In the genomic region with DNA sequence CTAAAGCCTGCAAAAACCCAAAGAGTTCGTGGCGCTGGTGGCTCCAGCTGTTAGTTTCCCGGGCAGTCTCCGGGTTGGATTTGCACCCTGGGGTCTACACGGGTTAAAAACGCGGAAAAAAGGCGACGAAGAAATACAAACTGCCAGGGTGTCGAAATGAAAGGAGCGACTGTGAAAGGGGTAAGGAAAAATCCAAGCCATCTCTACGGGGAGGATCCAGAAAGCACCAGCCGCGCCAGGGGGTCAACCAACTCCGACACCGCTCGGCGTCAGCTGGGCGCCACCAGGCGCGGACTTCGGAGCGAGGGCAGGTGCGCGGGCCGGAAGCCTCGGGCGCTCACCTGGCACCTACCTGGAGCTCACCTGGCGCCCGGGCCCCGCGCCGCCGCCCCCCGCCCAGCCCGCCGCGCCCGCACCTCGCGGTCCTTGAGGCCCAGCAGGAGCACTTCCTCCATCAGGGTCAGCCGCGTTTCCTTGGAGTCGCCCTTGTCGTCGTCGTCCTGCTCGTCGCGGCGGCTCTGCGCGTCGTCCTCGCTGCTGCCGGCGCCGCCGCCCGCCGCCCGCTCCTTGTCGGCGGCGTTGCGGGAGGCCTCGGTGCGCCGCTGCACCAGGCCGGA, we compare ENCODE assay signal across 1 cellular context.
TF ChIP-seq lines count a peak whose summit lies in the region.

No MANE protein-coding gene starts in this region.

TF ChIP-seq in K562, 482 proteins besides CTCF, POLR2A, EP300 and RAD21 (continued from another document):
- TF ChIP-seq CTCFL (IDR thresholded peaks at IDR 0.05; ENCODE audit: borderline replicate concordance, insufficient read depth, low read depth, low read length, poor library complexity, severe bottlenecking) (peak; percentile 6), HDAC3 (IDR thresholded peaks at IDR 0.05; ENCODE audit: borderline replicate concordance, partially characterized antibody) (no peak), SRSF3 (IDR thresholded peaks at IDR 0.05; ENCODE audit: insufficient read depth, low read length) (no peak), MAZ (CRISPR knock-in tag; conservative IDR thresholded peaks at IDR 0.05 in 1 of 2, IDR thresholded peaks at IDR 0.05 in 1 of 2) (peak in 1 of 2 experiments; percentile 44; a peak in 2 of 4 replicates), AFF1 (IDR thresholded peaks at IDR 0.05; ENCODE audit: low read depth in 1 of 2, partially characterized antibody in 2 of 2) (no peak), MTA1 (IDR thresholded peaks at IDR 0.05; ENCODE audit: borderline replicate concordance) (no peak), MTA3 (IDR thresholded peaks at IDR 0.05; ENCODE audit: borderline replicate concordance) (no peak), ZNF280B (CRISPR knock-in tag; IDR thresholded peaks at IDR 0.05) (no peak), MAX (CRISPR knock-in tag; IDR thresholded peaks at IDR 0.05) (no peak), ZBTB12 (CRISPR knock-in tag; IDR thresholded peaks at IDR 0.05) (no peak), CBX1 (IDR thresholded peaks at IDR 0.05; ENCODE audit: low read depth) (no peak), SMAD1 (IDR thresholded peaks at IDR 0.05; ENCODE audit: low read depth, low read length, partially characterized antibody) (no peak), STAG1 (CRISPR knock-in tag; IDR thresholded peaks at IDR 0.05; ENCODE audit: borderline replicate concordance) (0 out of 2 replicates have a peak, but pooled peaks have one; percentile 5), GATAD2B (IDR thresholded peaks at IDR 0.05; ENCODE audit: borderline replicate concordance) (peak; percentile 63; the same call in 1 of the 2 replicates), ZFP36 (IDR thresholded peaks at IDR 0.05; ENCODE audit: low read depth, low read length, partially characterized antibody) (no peak), CTBP1 (IDR thresholded peaks at IDR 0.05; ENCODE audit: borderline replicate concordance) (no peak), RBBP5 (IDR thresholded peaks at IDR 0.05; ENCODE audit: borderline replicate concordance, insufficient read depth, low read length, poor library complexity, severe bottlenecking) (peak; percentile 76), NR1H2 (CRISPR knock-in tag; IDR thresholded peaks at IDR 0.05) (no peak), KDM4B (IDR thresholded peaks at IDR 0.05; ENCODE audit: borderline replicate concordance in 2 of 2, low read depth in 1 of 2) (no peak), CREM (IDR thresholded peaks at IDR 0.05; ENCODE audit: low read depth) (peak; percentile 88), ZNF274 (IDR thresholded peaks at IDR 0.05; ENCODE audit: borderline replicate concordance, low read depth, low read length) (no peak), POLR2AphosphoS5 (IDR thresholded peaks at IDR 0.05; ENCODE audit: control insufficient read depth, insufficient read depth, low read depth, low read length) (no peak), PRDM10 (IDR thresholded peaks at IDR 0.05; ENCODE audit: partially characterized antibody) (peak; percentile 40), MED1 (CRISPR knock-in tag; IDR thresholded peaks at IDR 0.05; ENCODE audit: borderline replicate concordance) (0 out of 2 replicates have a peak, but pooled peaks have one; percentile 61), NR2C2 (CRISPR knock-in tag; IDR thresholded peaks at IDR 0.05) (0 out of 2 replicates have a peak, but pooled peaks have one; percentile 17), NR2C2 (tag; IDR thresholded peaks at IDR 0.05) (no peak), HNRNPL (IDR thresholded peaks at IDR 0.05; ENCODE audit: low read depth, low read length) (no peak), ZNF398 (CRISPR knock-in tag; IDR thresholded peaks at IDR 0.05) (no peak), ZNF121 (CRISPR knock-in tag; conservative IDR thresholded peaks at IDR 0.05) (no peak), BRCA1 (IDR thresholded peaks at IDR 0.05) (no peak), BRCA1 (CRISPR knock-in tag; IDR thresholded peaks at IDR 0.05) (peak; percentile 42; the same call in 1 of the 2 replicates), ZNF785 (CRISPR knock-in tag; IDR thresholded peaks at IDR 0.05) (no peak)
- TF ChIP-seq, protein P1, sequence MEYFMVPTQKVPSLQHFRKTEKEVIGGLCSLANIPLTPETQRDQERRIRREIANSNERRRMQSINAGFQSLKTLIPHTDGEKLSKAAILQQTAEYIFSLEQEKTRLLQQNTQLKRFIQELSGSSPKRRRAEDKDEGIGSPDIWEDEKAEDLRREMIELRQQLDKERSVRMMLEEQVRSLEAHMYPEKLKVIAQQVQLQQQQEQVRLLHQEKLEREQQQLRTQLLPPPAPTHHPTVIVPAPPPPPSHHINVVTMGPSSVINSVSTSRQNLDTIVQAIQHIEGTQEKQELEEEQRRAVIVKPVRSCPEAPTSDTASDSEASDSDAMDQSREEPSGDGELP (CRISPR knock-in tag; IDR thresholded peaks at IDR 0.05; ENCODE audit: borderline replicate concordance), result peak; percentile 78
- TF ChIP-seq, protein P2, sequence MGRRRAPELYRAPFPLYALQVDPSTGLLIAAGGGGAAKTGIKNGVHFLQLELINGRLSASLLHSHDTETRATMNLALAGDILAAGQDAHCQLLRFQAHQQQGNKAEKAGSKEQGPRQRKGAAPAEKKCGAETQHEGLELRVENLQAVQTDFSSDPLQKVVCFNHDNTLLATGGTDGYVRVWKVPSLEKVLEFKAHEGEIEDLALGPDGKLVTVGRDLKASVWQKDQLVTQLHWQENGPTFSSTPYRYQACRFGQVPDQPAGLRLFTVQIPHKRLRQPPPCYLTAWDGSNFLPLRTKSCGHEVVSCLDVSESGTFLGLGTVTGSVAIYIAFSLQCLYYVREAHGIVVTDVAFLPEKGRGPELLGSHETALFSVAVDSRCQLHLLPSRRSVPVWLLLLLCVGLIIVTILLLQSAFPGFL (CRISPR knock-in tag; IDR thresholded peaks at IDR 0.05), result no peak
TF ChIP-seq in K562: peak in this region for 33.
